ENCODE assay signal across 1 cellular context in genomic region chr7:100101016-100101862, GRCh38.
TF ChIP-seq lines count a peak whose summit lies in the region.

Gene AP4M1, plus strand, starts transcription at chr7:100101643. Its CDS starts 72 bp downstream, at chr7:100101715.
Gene MCM7, minus strand, starts transcription at chr7:100101397. Its CDS starts 103 bp downstream, at chr7:100101294.

TF ChIP-seq in K562, 482 proteins besides CTCF, POLR2A, EP300 and RAD21 (continued from another document and continues in another):
- TF ChIP-seq DEAF1 (CRISPR knock-in tag; IDR thresholded peaks at IDR 0.05) (no peak), CEBPZ (IDR thresholded peaks at IDR 0.05; ENCODE audit: borderline replicate concordance, low read depth, low read length) (no peak), HMGN3 (IDR thresholded peaks at IDR 0.05; ENCODE audit: borderline replicate concordance, extremely low read depth, insufficient read length, low read depth, low read length) (peak; percentile 26), FOXJ2 (tag; IDR thresholded peaks at IDR 0.05) (no peak), ZNF280B (CRISPR knock-in tag; IDR thresholded peaks at IDR 0.05) (no peak), MEF2A (IDR thresholded peaks at IDR 0.05; ENCODE audit: control insufficient read depth, low read depth, low read length) (0 out of 2 replicates have a peak, but pooled peaks have one; percentile 11), ZNF146 (CRISPR knock-in tag; IDR thresholded peaks at IDR 0.05; ENCODE audit: unreplicated experiment) (no peak), ZNF324 (CRISPR knock-in tag; IDR thresholded peaks at IDR 0.05) (no peak), IRF1 (CRISPR knock-in tag; IDR thresholded peaks at IDR 0.05; ENCODE audit: borderline replicate concordance) (no peak), ZNF24 (IDR thresholded peaks at IDR 0.05) (no peak), STAT5B (CRISPR knock-in tag; IDR thresholded peaks at IDR 0.05) (no peak), ZKSCAN8 (CRISPR knock-in tag; IDR thresholded peaks at IDR 0.05) (no peak), ERF (CRISPR knock-in tag; IDR thresholded peaks at IDR 0.05) (peak; percentile 44; the same call in 1 of the 2 replicates), PATZ1 (CRISPR knock-in tag; IDR thresholded peaks at IDR 0.05; ENCODE audit: borderline replicate concordance) (0 out of 2 replicates have a peak, but pooled peaks have one; percentile 34), MYC (IDR thresholded peaks at IDR 0.05; ENCODE audit: low read depth, low read length) (peak; percentile 84), MYC (CRISPR knock-in tag; IDR thresholded peaks at IDR 0.05; ENCODE audit: borderline replicate concordance, low read depth) (peak; percentile 93; the same call in 1 of the 2 replicates), SMARCA4 (IDR thresholded peaks at IDR 0.05) (no peak), NFIX (CRISPR knock-in tag; IDR thresholded peaks at IDR 0.05; ENCODE audit: low read depth) (no peak), NFRKB (IDR thresholded peaks at IDR 0.05; ENCODE audit: low read depth) (peak; percentile 87), CHD2 (IDR thresholded peaks at IDR 0.05; ENCODE audit: low read depth, low read length) (peak; percentile 82), ZBTB5 (IDR thresholded peaks at IDR 0.05) (no peak), JUN (IDR thresholded peaks at IDR 0.05; ENCODE audit: borderline replicate concordance, low read depth, low read length) (peak; percentile 77; the same call in 1 of the 2 replicates), JUN (CRISPR knock-in tag; IDR thresholded peaks at IDR 0.05; ENCODE audit: borderline replicate concordance) (peak; percentile 89), ZNF512 (tag; IDR thresholded peaks at IDR 0.05) (no peak), LCOR (CRISPR knock-in tag; IDR thresholded peaks at IDR 0.05) (peak; percentile 94; the same call in 1 of the 2 replicates), RBM34 (IDR thresholded peaks at IDR 0.05; ENCODE audit: borderline replicate concordance, insufficient read depth, low read length) (no peak), EP400 (IDR thresholded peaks at IDR 0.05) (0 out of 2 replicates have a peak, but pooled peaks have one; percentile 85), PBX2 (CRISPR knock-in tag; IDR thresholded peaks at IDR 0.05; ENCODE audit: low read depth) (peak; percentile 98), PBX2 (tag; conservative IDR thresholded peaks at IDR 0.05; ENCODE audit: low read depth) (peak; percentile 98), ZNF12 (CRISPR knock-in tag; IDR thresholded peaks at IDR 0.05) (no peak), HMGXB4 (CRISPR knock-in tag; IDR thresholded peaks at IDR 0.05) (no peak), CBFA2T3 (IDR thresholded peaks at IDR 0.05) (no peak), HSF4 (CRISPR knock-in tag; IDR thresholded peaks at IDR 0.05; ENCODE audit: borderline replicate concordance) (no peak), NKRF (IDR thresholded peaks at IDR 0.05; ENCODE audit: borderline replicate concordance) (peak; percentile 92), TSC22D4 (tag; IDR thresholded peaks at IDR 0.05) (no peak), FOS (IDR thresholded peaks at IDR 0.05; ENCODE audit: extremely low read depth, insufficient read length) (peak; percentile 89), NCOA4 (IDR thresholded peaks at IDR 0.05; ENCODE audit: partially characterized antibody) (no peak), KAT8 (IDR thresholded peaks at IDR 0.05; ENCODE audit: low read depth) (no peak), KAT2B (IDR thresholded peaks at IDR 0.05; ENCODE audit: low read depth, low read length) (no peak), ZNF347 (CRISPR knock-in tag; IDR thresholded peaks at IDR 0.05; ENCODE audit: low read depth) (0 out of 2 replicates have a peak, but pooled peaks have one; percentile 26), DDX20 (tag; IDR thresholded peaks at IDR 0.05; ENCODE audit: low read depth) (no peak), GATAD2B (IDR thresholded peaks at IDR 0.05; ENCODE audit: borderline replicate concordance) (no peak), DPF2 (IDR thresholded peaks at IDR 0.05) (no peak)
